Comparison of ENCODE assay signal across 14 cellular contexts in genomic region chr1:19416145-19416544, GRCh38.
DNase-seq lines count a peak whose midpoint lies in the region; ATAC-seq, FAIRE-seq and TF ChIP-seq lines count a peak whose summit lies in the region.
"Had no signal": no experiment of that assay in that cellular context is flagged by ENCODE, and none has a peak within 500 bp of the region (broad histone marks: within the 10 kb centered on the region; RNA-seq: fewer than 3 reads in every experiment).

No MANE protein-coding gene starts in this region.

- ATAC-seq in K562 (no peak), lower lobe of right lung (no peak), right lobe of liver (no peak), HG03175 (IDR thresholded peaks at IDR 0.05; ENCODE audit: unreplicated experiment) (no peak)

- no peak for TF ChIP-seq CTCF in OCI-LY7 (conservative IDR thresholded peaks at IDR 0.05; ENCODE audit: low read length)
- no peak for TF ChIP-seq CTCF in K562 (IDR thresholded peaks at IDR 0.05 in 2 of 3, conservative IDR thresholded peaks at IDR 0.05 in 1 of 3; ENCODE audit: insufficient read depth in 2 of 3, low read depth in 1 of 3, low read length in 3 of 3)
- no peak for TF ChIP-seq CTCF in lower lobe of right lung (IDR thresholded peaks at IDR 0.05)
- no peak for TF ChIP-seq CTCF in suprapubic skin (IDR thresholded peaks at IDR 0.05)
- no peak for TF ChIP-seq CTCF in right lobe of liver (IDR thresholded peaks at IDR 0.05)

- H3K4me1 ChIP-seq in OCI-LY7 (ENCODE audit: insufficient read depth, low read length, poor library complexity, severe bottlenecking) (peaks cover 17% of the 10 kb centered on the region), K562 (replicated peaks in 1 of 2; ENCODE audit: control insufficient read depth in 2 of 2, insufficient read depth in 2 of 2, low read length in 2 of 2) (peaks cover 5 to 6% of the 10 kb centered on the region in 2 experiments; a peak in 2 of 5 replicates), lower lobe of right lung (peaks cover 88% of the 10 kb centered on the region), suprapubic skin (peaks cover 82% of the 10 kb centered on the region), right lobe of liver (no peaks in the 10 kb centered on the region)
- H3K4me1 ChIP-seq: parathyroid adenoma had no signal

- TF ChIP-seq EP300 in K562 (IDR thresholded peaks at IDR 0.05; ENCODE audit: low read length): no peak
- no peak for TF ChIP-seq EP300 in suprapubic skin (IDR thresholded peaks at IDR 0.05)

- H3K36me3 ChIP-seq in OCI-LY7 (ENCODE audit: insufficient read depth, low read length) (peaks cover 29% of the 10 kb centered on the region), K562 (ENCODE audit: control insufficient read depth, insufficient read depth, low read length) (peaks cover 48% of the 10 kb centered on the region; the same call in 2 of the 3 replicates), lower lobe of right lung (peaks cover 32% of the 10 kb centered on the region), suprapubic skin (peaks cover 20% of the 10 kb centered on the region), right lobe of liver (peaks cover 0 to 15% (median 2%) of the 10 kb centered on the region in 4 donors)

- H3K79me2 ChIP-seq in OCI-LY7 (ENCODE audit: insufficient read depth, low read depth, low read length) (no peaks in the 10 kb centered on the region; the same call in 1 of the 2 replicates), K562 (ENCODE audit: control insufficient read depth, insufficient read depth, low read length) (peaks cover 21% of the 10 kb centered on the region)

- DNase-seq in OCI-LY7 (ENCODE audit: low spot score) (no peak), K562 (ENCODE audit: extremely low read depth in 1 of 4, low spot score in 3 of 4) (no peak), lower lobe of right lung (no peak), suprapubic skin (ENCODE audit: low spot score in 2 of 2) (no peak), right lobe of liver (no peak), D341Med (ENCODE audit: low spot score) (no peak)
- DNase-seq: activated effector memory CD4-positive, alpha-beta T cell treated with anti-CD3 and anti-CD28 coated beads, Interleukin-2, amount 50 U/mL, for 16 hours; dermis blood vessel endothelial cell; NCI-H2171 treated with DMSO at 0.1 percent for 48 hours; stimulated activated CD4-positive, alpha-beta T cell treated with anti-CD3 and anti-CD28 coated beads, Interleukin-12 subunit alpha, Interleukin-12 subunit beta, amount 100 ng/mL, for 4 hours had no signal

- H4K20me1 ChIP-seq in OCI-LY7 (ENCODE audit: insufficient read depth, low read length): peaks cover 10% of the 10 kb centered on the region; the same call in 1 of the 2 replicates
- peaks cover 10% of the 10 kb centered on the region for H4K20me1 ChIP-seq in K562 (replicated peaks; ENCODE audit: control insufficient read depth, insufficient read depth, low read length)

- WGBS in K562 (ENCODE audit: insufficient coverage, low coverage, missing lambda C conversion rate): 93% methylated on average over 5 of the region's 5 CpGs
- WGBS in suprapubic skin: 66% methylated on average over 5 of the region's 5 CpGs
- 91% methylated on average over 5 of the region's 5 CpGs for WGBS in right lobe of liver (ENCODE audit: insufficient coverage, low coverage, low lambda C conversion rate, missing lambda C conversion rate)

- TSS peak; percentile 14 for BruUV-seq in OCI-LY7 (replicated peaks; lab: Mats Ljungman, UMichigan)
- TSS peak; percentile 8 for BruUV-seq in K562 (replicated peaks; lab: Mats Ljungman, UMichigan)

- H3K9me1 ChIP-seq in K562 (ENCODE audit: control insufficient read depth, insufficient read depth, low read length): peaks cover 5% of the 10 kb centered on the region

- no peak overlapping the region for H3K9ac ChIP-seq in K562 (ENCODE audit: insufficient read depth in 1 of 2, low read depth in 2 of 2, low read length in 2 of 2)
- H3K9ac ChIP-seq: BLaER1, parathyroid adenoma had no signal

- TF ChIP-seq POLR2A in K562 (conservative IDR thresholded peaks at IDR 0.05): no peak
- TF ChIP-seq POLR2A in suprapubic skin (IDR thresholded peaks at IDR 0.05): no peak
- TF ChIP-seq POLR2A in right lobe of liver (IDR thresholded peaks at IDR 0.05): no peak

- H3K27ac ChIP-seq in OCI-LY7 (ENCODE audit: low read depth, low read length, poor library complexity, severe bottlenecking) (no peak overlapping the region), K562 (ENCODE audit: extremely low read depth, low read depth, low read length) (no peak overlapping the region), lower lobe of right lung (peak overlapping the region; percentile 61), suprapubic skin (peak overlapping the region; percentile 45), right lobe of liver (no peak overlapping the region)
- H3K27ac ChIP-seq: BLaER1, parathyroid adenoma had no signal

- H3K4me3 ChIP-seq in OCI-LY7 (ENCODE audit: low read depth, low read length, poor library complexity, severe bottlenecking): no peak overlapping the region
- no peak overlapping the region for H3K4me3 ChIP-seq in K562
- H3K4me3 ChIP-seq in lower lobe of right lung: no peak overlapping the region
- no peak overlapping the region for H3K4me3 ChIP-seq in suprapubic skin
- no peak overlapping the region for H3K4me3 ChIP-seq in right lobe of liver
- H3K4me3 ChIP-seq: BLaER1 had no signal

- intact Hi-C loops in OCI-LY7 (cut with micrococcal nuclease; ENCODE audit: unreplicated experiment) (no loop called here), K562 (cut with micrococcal nuclease) (no loop called here), lower lobe of right lung (cut with DNase I) (no loop called here), right lobe of liver (cut with DNase I) (no loop called here)

- POLR2A ChIA-PET in OCI-LY7 (lab: Charles Lee): interaction anchor here (1.9 kb wide), 1 partner anchor 10 kb away, joined by 6 read pairs; no protein-coding TSS in a partner anchor
- POLR2A ChIA-PET in K562 (lab: Yijun Ruan, JAX): interaction anchor here (0.6 kb wide), 1 partner anchor 224 kb away, joined by 3 read pairs; no protein-coding TSS in a partner anchor

- no peak overlapping the region for H2AFZ ChIP-seq in OCI-LY7 (ENCODE audit: low read length)
- no peak overlapping the region for H2AFZ ChIP-seq in K562 (ENCODE audit: low read depth, low read length)
- H2AFZ ChIP-seq: parathyroid adenoma had no signal

- CTCF ChIA-PET in OCI-LY7 (lab: Charles Lee; ENCODE audit: unreplicated experiment): interaction anchor here (0.7 kb wide), 1 partner anchor 543 kb away, joined by 3 read pairs; no protein-coding TSS in a partner anchor
- CTCF ChIA-PET in K562 (lab: Yijun Ruan, JAX; ENCODE audit: low intra/inter-chr PET ratio): no interaction called here

- in situ Hi-C loops in K562 (cut with MboI): no loop called here

- H3K9me2 ChIP-seq in OCI-LY7 (ENCODE audit: insufficient read depth, low read length): no peaks in the 10 kb centered on the region

- H3K27me3 ChIP-seq in K562 (ENCODE audit: control insufficient read depth in 2 of 2, insufficient read depth in 2 of 2, low read length in 2 of 2): no peaks in the 10 kb centered on the region
- H3K27me3 ChIP-seq in lower lobe of right lung (ENCODE audit: low read depth): no peaks in the 10 kb centered on the region
- no peaks in the 10 kb centered on the region for H3K27me3 ChIP-seq in suprapubic skin
- H3K27me3 ChIP-seq in right lobe of liver: no peaks in the 10 kb centered on the region
- H3K27me3 ChIP-seq: BLaER1 had no signal

- H3K9me3 ChIP-seq in OCI-LY7 (ENCODE audit: low read length) (no peaks in the 10 kb centered on the region), K562 (replicated peaks; ENCODE audit: control insufficient read depth, insufficient read depth, low read depth, low read length) (no peaks in the 10 kb centered on the region), lower lobe of right lung (no peaks in the 10 kb centered on the region), suprapubic skin (no peaks in the 10 kb centered on the region), right lobe of liver (no peaks in the 10 kb centered on the region)
- H3K9me3 ChIP-seq: BLaER1 had no signal

- H3K4me2 ChIP-seq in OCI-LY7 (ENCODE audit: low read length) (no peak overlapping the region), K562 (ENCODE audit: insufficient read depth, low read length) (no peak overlapping the region)
- H3K4me2 ChIP-seq: BLaER1 had no signal

- no peak for FAIRE-seq in K562 (lab: Jason Lieb, UNC)
- FAIRE-seq: H1 had no signal

- no peak for TF ChIP-seq RAD21 in K562 (CRISPR knock-in tag; conservative IDR thresholded peaks at IDR 0.05 in 1 of 2, IDR thresholded peaks at IDR 0.05 in 1 of 2)

TF ChIP-seq in K562, 482 proteins besides CTCF, POLR2A, EP300 and RAD21 (continues in another document):
- no peak for TF ChIP-seq E2F8 (IDR thresholded peaks at IDR 0.05; ENCODE audit: low read depth, partially characterized antibody)
- no peak for TF ChIP-seq CREM (IDR thresholded peaks at IDR 0.05; ENCODE audit: low read depth)
- no peak for TF ChIP-seq HOXB6 (CRISPR knock-in tag; IDR thresholded peaks at IDR 0.05; ENCODE audit: borderline replicate concordance)
- no peak for TF ChIP-seq SIN3A (IDR thresholded peaks at IDR 0.05; ENCODE audit: borderline replicate concordance in 2 of 2, control insufficient read depth in 1 of 2, low read depth in 2 of 2, low read length in 2 of 2)
- TF ChIP-seq DLX4 (CRISPR knock-in tag; IDR thresholded peaks at IDR 0.05): no peak
- no peak for TF ChIP-seq ZNF766 (CRISPR knock-in tag; conservative IDR thresholded peaks at IDR 0.05)
- TF ChIP-seq ETV5 (CRISPR knock-in tag; IDR thresholded peaks at IDR 0.05; ENCODE audit: low read depth): no peak

Comparison
In these comparisons a context has a peak if more than half of its experiments do, and no peak if none do; other contexts are left out.
1. H3K27ac ChIP-seq: peak in lower lobe of right lung (single experiment) and suprapubic skin (single experiment); none in OCI-LY7 (single experiment), K562 (single experiment) and right lobe of liver (0 of 3).